ENCODE assay signal across 8 cellular contexts in the genomic region with DNA sequence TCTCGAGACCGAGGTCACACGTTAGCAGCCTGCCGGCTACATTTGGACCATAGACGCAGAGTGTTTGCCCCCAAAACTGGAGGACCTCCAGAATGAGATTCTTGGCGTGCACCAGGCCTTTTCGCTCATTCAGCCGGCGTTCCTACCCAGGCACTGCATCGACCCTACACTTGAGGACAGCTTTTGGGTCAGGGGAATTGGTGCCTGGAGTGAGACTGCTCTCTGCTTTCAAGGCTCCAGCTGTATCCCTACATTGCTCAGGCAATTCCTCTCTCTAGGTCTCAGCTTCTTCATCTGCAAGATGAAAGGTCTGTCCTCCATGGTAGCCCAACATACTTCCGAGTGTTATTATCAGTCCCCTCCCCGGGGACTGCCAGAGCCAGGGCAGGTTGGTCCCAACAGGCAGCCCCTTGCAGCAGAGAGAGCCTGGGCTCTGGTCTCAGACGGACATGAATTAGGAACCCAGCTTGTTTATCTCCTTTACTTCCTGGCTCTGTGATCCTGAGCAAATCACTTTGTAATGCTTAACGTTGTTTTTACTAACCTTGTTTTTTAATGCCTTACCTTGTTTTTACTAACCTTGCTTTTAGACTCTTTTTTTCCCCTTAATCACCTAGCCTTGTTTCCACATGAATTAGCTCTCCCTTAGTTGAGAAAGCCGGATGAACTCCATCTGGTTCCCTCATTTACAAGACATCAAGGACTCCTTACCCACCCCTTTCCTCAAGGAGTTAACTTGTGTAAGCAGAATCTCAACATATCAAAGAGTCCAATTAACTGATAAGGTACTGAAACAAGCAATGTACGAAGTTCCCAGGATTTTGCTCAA. TPM values are rescaled to one million over a fixed set of nuclear protein-coding genes. Genes with fewer than 3 reads are reported as not detected.
DNase-seq lines count a peak whose midpoint lies in the region; ATAC-seq and TF ChIP-seq lines count a peak whose summit lies in the region.

No MANE protein-coding gene starts in this region.

- POLR2A ChIA-PET in activated CD4-positive, alpha-beta T cell treated with anti-CD3 and anti-CD28 coated beads for 36 hours (lab: Charles Lee): interaction anchor here (0.6 to 0.9 kb wide), 2 partner anchors 96 to 104 kb away, joined by 3 read pairs; no protein-coding TSS in a partner anchor

- H3K27me3 ChIP-seq in psoas muscle (ENCODE audit: insufficient read depth in 3 of 3, low read length in 2 of 3): no peaks in the 10 kb centered on the region

- peak overlapping the region; percentile 100 for H3K27ac Mint-ChIP-seq in activated CD4-positive, alpha-beta T cell treated with anti-CD3 and anti-CD28 coated beads for 36 hours

- DNase-seq in activated CD4-positive, alpha-beta T cell treated with anti-CD3 and anti-CD28 coated beads for 36 hours: peak; percentile 15
- DNase-seq in activated CD4-positive, alpha-beta T cell treated with anti-CD3 and anti-CD28 coated beads, Interleukin-2, amount 50 U/mL, for 1 hour: no peak
- DNase-seq in germinal center (ENCODE audit: low spot score) (peak; percentile 38), psoas muscle (no peak), kidney tubule cell (ENCODE audit: low spot score) (no peak), kidney glomerular epithelial cell (lab: John Stamatoyannopoulos, UW) (no peak)

- peaks cover 25% of the 10 kb centered on the region for H3K4me1 Mint-ChIP-seq in activated CD4-positive, alpha-beta T cell treated with anti-CD3 and anti-CD28 coated beads for 36 hours

- H3K4me1 ChIP-seq in psoas muscle: peaks cover 18% of the 10 kb centered on the region

- TF ChIP-seq CTCF in VCaP (conservative IDR thresholded peaks at IDR 0.05) (no peak), psoas muscle (IDR thresholded peaks at IDR 0.05) (no peak)

- H3K4me3 Mint-ChIP-seq in activated CD4-positive, alpha-beta T cell treated with anti-CD3 and anti-CD28 coated beads for 36 hours: peak overlapping the region; percentile 92

- 4% methylated on average over 16 of the region's 16 CpGs for WGBS in psoas muscle, 3 donors

- peak overlapping the region; percentile 86 for H3K4me3 ChIP-seq in psoas muscle

- H3K36me3 Mint-ChIP-seq in activated CD4-positive, alpha-beta T cell treated with anti-CD3 and anti-CD28 coated beads for 36 hours (ENCODE audit: low read depth): peaks cover 19% of the 10 kb centered on the region

- no peaks in the 10 kb centered on the region for H3K27me3 Mint-ChIP-seq in activated CD4-positive, alpha-beta T cell treated with anti-CD3 and anti-CD28 coated beads for 36 hours

- no peaks in the 10 kb centered on the region for H3K9me3 ChIP-seq in psoas muscle

- CTCF ChIA-PET in activated CD4-positive, alpha-beta T cell treated with anti-CD3 and anti-CD28 coated beads for 36 hours (lab: Charles Lee): interaction anchor here (0.7 to 1.8 kb wide), 8 partner anchors 10 to 530 kb away, joined by 3 to 7 read pairs (median 3); no protein-coding TSS in a partner anchor

- ATAC-seq in activated CD4-positive, alpha-beta T cell treated with anti-CD3 and anti-CD28 coated beads for 36 hours: peak; percentile 19
- ATAC-seq in HG03045 (IDR thresholded peaks at IDR 0.05; ENCODE audit: unreplicated experiment) (peak; percentile 23), psoas muscle (peak in 3 of 4 donors; percentile 1 to 20 (median 6))

- H3K27ac ChIP-seq in VCaP: peak overlapping the region; percentile 89
- peak overlapping the region; percentile 78 for H3K27ac ChIP-seq in psoas muscle

- H3K36me3 ChIP-seq in psoas muscle (ENCODE audit: insufficient read depth in 1 of 2, low read depth in 1 of 2): peaks cover 0 to 34% of the 10 kb centered on the region in 2 donors

- intact Hi-C loops in activated CD4-positive, alpha-beta T cell treated with anti-CD3 and anti-CD28 coated beads for 36 hours (cut with DNase I, micrococcal nuclease): loop anchor here (1.0 to 2.0 kb wide), 2 partner anchors 21 to 48 kb away; a partner anchor contains a TSS
- intact Hi-C loops in psoas muscle (cut with DNase I): no loop called here

- no peaks in the 10 kb centered on the region for H3K9me3 Mint-ChIP-seq in activated CD4-positive, alpha-beta T cell treated with anti-CD3 and anti-CD28 coated beads for 36 hours (ENCODE audit: low read depth)

RNA-seq across cellular contexts. Expression of a gene that starts 0.9 kb away (rescaled TPM):
- 10 to 100 TPM; 15.1 to 16.1 TPM for total RNA-seq in activated CD4-positive, alpha-beta T cell treated with anti-CD3 and anti-CD28 coated beads for 36 hours
- 10 to 100 TPM in 1 of 4 donors, 1 to 10 TPM in 3; 5.8 to 11.2 (median 8.5) TPM for total RNA-seq in psoas muscle
- 10 to 100 TPM in 1 of 3 donors, 1 to 10 TPM in 2; 4.5 to 14.8 (median 5.7) TPM for polyA plus RNA-seq in psoas muscle

RNA-seq across cellular contexts. Expression of a gene that starts 20.6 kb away (rescaled TPM):
- total RNA-seq in activated CD4-positive, alpha-beta T cell treated with anti-CD3 and anti-CD28 coated beads for 36 hours: 10 to 100 TPM; 24.2 to 26.9 TPM
- 10 to 100 TPM; 15.3 to 23.3 (median 16.9) TPM for total RNA-seq in psoas muscle
- 10 to 100 TPM; 12.1 to 18.7 (median 18.2) TPM for polyA plus RNA-seq in psoas muscle

Comparison
In these comparisons a context has a peak if more than half of its experiments do, and no peak if none do; other contexts are left out.
1. DNase-seq: peak in activated CD4-positive, alpha-beta T cell treated with anti-CD3 and anti-CD28 coated beads for 36 hours (single experiment) and germinal center (single experiment); none in activated CD4-positive, alpha-beta T cell treated with anti-CD3 and anti-CD28 coated beads, Interleukin-2, amount 50 U/mL, for 1 hour (single experiment), psoas muscle (0 of 2), kidney tubule cell (single experiment) and kidney glomerular epithelial cell (single experiment).
2. intact Hi-C loops: an anchor here in activated CD4-positive, alpha-beta T cell treated with anti-CD3 and anti-CD28 coated beads for 36 hours (1.0 to 2.0 kb wide); none called in psoas muscle.
3. Peak in every context shown above with its lines, with median percentiles within 50 percentile points of each other: ATAC-seq.